ENCODE assay signal across 8 cellular contexts in the genomic region with DNA sequence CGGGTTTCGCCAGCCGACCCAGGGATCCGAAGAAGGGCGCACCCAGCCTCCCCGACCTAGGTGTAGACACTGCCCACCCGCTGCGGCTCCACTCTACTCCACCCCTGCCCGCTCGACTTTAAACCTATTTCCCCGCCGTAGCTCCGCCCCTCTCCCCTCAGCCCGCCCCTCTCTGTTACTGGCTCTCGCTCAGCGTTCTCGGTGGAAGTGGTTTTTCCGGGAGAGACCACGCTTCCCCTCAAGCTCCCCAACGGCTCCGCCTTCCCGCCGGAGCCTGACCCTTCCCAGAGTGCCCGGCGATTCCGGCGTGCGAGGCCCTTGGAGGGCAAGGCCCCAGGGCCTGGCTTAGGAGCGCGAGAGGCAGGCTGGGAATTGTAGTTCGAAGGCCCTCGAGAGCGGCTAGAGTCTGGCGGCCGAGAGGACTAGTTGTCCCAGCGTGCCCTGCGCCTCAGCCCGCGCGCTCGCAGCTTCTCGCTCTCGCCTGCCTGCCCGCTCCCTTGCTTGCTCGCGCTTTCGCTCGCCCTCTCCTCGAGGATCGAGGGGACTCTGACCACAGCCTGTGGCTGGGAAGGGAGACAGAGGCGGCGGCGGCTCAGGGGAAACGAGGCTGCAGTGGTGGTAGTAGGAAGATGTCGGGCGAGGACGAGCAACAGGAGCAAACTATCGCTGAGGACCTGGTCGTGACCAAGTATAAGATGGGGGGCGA. TPM values are rescaled to one million over a fixed set of nuclear protein-coding genes. Genes with fewer than 3 reads are reported as not detected.
DNase-seq lines count a peak whose midpoint lies in the region; ATAC-seq and TF ChIP-seq lines count a peak whose summit lies in the region.

A gene (plus strand): TSS at position 451 of the 706 bp plus-strand sequence. CDS start 179 bp downstream, at position 630.

- no peaks in the 10 kb centered on the region for H3K27me3 ChIP-seq in SU-DHL-6 (ENCODE audit: low read length)
- no peaks in the 10 kb centered on the region for H3K27me3 ChIP-seq in ovary
- no peaks in the 10 kb centered on the region for H3K27me3 ChIP-seq in thyroid gland

- H3K9me2 ChIP-seq in SU-DHL-6 (replicated peaks; ENCODE audit: insufficient read depth, low read length): no peaks in the 10 kb centered on the region

- peak; percentile 90 for TF ChIP-seq POLR2A in GM10847 (IDR thresholded peaks at IDR 0.05; ENCODE audit: extremely low read depth, insufficient read length)
- peak; percentile 82 for TF ChIP-seq POLR2A in ovary (IDR thresholded peaks at IDR 0.05)
- peak; percentile 58 to 97 for TF ChIP-seq POLR2A in thyroid gland (IDR thresholded peaks at IDR 0.05)

- H4K20me1 ChIP-seq in SU-DHL-6 (ENCODE audit: low read depth, low read length): peaks cover 9% of the 10 kb centered on the region; the same call in 1 of the 2 replicates

- peak within 1 kb of the TSS; percentile 72 for H3K27ac ChIP-seq in SU-DHL-6 (ENCODE audit: low read depth, low read length)
- peak within 1 kb of the TSS; percentile 39 to 76 for H3K27ac ChIP-seq in ovary
- peak within 1 kb of the TSS; percentile 66 to 83 (median 76) for H3K27ac ChIP-seq in thyroid gland

- H3K36me3 ChIP-seq in SU-DHL-6 (ENCODE audit: low read length) (peaks cover 22% of the 10 kb centered on the region), ovary (no peaks in the 10 kb centered on the region), thyroid gland (peaks cover 23 to 24% of the 10 kb centered on the region in 2 donors)

- intact Hi-C loops in head of caudate nucleus (cut with DNase I): loop anchor here (1.0 to 10.0 kb wide), 3 partner anchors 12 to 109 kb away; a partner anchor contains a TSS
- intact Hi-C loops in ovary (cut with DNase I): no loop called here
- intact Hi-C loops in thyroid gland (cut with DNase I): loop anchor here (10.0 kb wide), 1 partner anchor 59 kb away; a partner anchor contains a TSS

- H2AFZ ChIP-seq in SU-DHL-6 (ENCODE audit: low read depth, low read length, severe bottlenecking): peak within 1 kb of the TSS; percentile 95

- no peaks in the 10 kb centered on the region for H3K9me3 Mint-ChIP-seq in activated naive CD8-positive, alpha-beta T cell treated with anti-CD3 and anti-CD28 coated beads, Interleukin-2, amount 10 ng/mL, durations not matched to agents 7 days and 5 days

- DNase-seq in NCI-H128 (lab: John Stamatoyannopoulos, UW; ENCODE audit: unreplicated experiment) (peak; percentile 98), head of caudate nucleus (peak; percentile 93 to 99 (median 98)), ovary (peak; percentile 96 to 98 (median 97)), thyroid gland (peak; percentile 98 to 99)
- DNase-seq in activated naive CD8-positive, alpha-beta T cell treated with anti-CD3 and anti-CD28 coated beads, Interleukin-2, amount 10 ng/mL, durations not matched to agents 7 days and 5 days: peak; percentile 97

- H3K4me1 ChIP-seq in ovary (ENCODE audit: insufficient read depth) (peaks cover 4% of the 10 kb centered on the region), thyroid gland (peaks cover 0 to 17% of the 10 kb centered on the region in 2 donors)

- H3K4me3 ChIP-seq in SU-DHL-6 (ENCODE audit: insufficient read depth, low read length, poor library complexity, severe bottlenecking) (peak within 1 kb of the TSS; percentile 86), ovary (peak within 1 kb of the TSS; percentile 94), thyroid gland (replicated peaks in 1 of 3) (peak within 1 kb of the TSS; percentile 70 to 96 (median 90))

- H3K27ac Mint-ChIP-seq in activated naive CD8-positive, alpha-beta T cell treated with anti-CD3 and anti-CD28 coated beads, Interleukin-2, amount 10 ng/mL, durations not matched to agents 7 days and 5 days: peak within 1 kb of the TSS; percentile 95

- H3K4me1 Mint-ChIP-seq in activated naive CD8-positive, alpha-beta T cell treated with anti-CD3 and anti-CD28 coated beads, Interleukin-2, amount 10 ng/mL, durations not matched to agents 7 days and 5 days: peaks cover 46% of the 10 kb centered on the region

- ATAC-seq in HG02678 (IDR thresholded peaks at IDR 0.05; ENCODE audit: unreplicated experiment): peak; percentile 92
- peak; percentile 92 for ATAC-seq in activated naive CD8-positive, alpha-beta T cell treated with anti-CD3 and anti-CD28 coated beads, Interleukin-2, amount 10 ng/mL, durations not matched to agents 7 days and 5 days (ENCODE audit: low read depth)

- peak within 1 kb of the TSS; percentile 100 for H3K9ac ChIP-seq in SU-DHL-6 (ENCODE audit: low read length)

- H3K4me2 ChIP-seq in SU-DHL-6 (ENCODE audit: low read depth, low read length, poor library complexity, severe bottlenecking): peak within 1 kb of the TSS; percentile 84

- H3K27me3 Mint-ChIP-seq in activated naive CD8-positive, alpha-beta T cell treated with anti-CD3 and anti-CD28 coated beads, Interleukin-2, amount 10 ng/mL, durations not matched to agents 7 days and 5 days: no peaks in the 10 kb centered on the region

- H3F3A ChIP-seq in SU-DHL-6 (ENCODE audit: insufficient read depth): peaks cover 18% of the 10 kb centered on the region

- peak; percentile 76 for TF ChIP-seq EP300 in ovary (IDR thresholded peaks at IDR 0.05)

- 0 to 1% (median 0%) methylated on average over 60 of the region's 60 CpGs for WGBS in ovary, 3 donors
- 1% methylated on average over 44 to 56 of the region's 60 CpGs for whole genome bisulfite sequencing in thyroid gland, 2 donors

- H3K79me2 ChIP-seq in SU-DHL-6 (ENCODE audit: insufficient read depth, low read length): peaks cover 40% of the 10 kb centered on the region

- peak within 1 kb of the TSS; percentile 90 for H3K4me3 Mint-ChIP-seq in activated naive CD8-positive, alpha-beta T cell treated with anti-CD3 and anti-CD28 coated beads, Interleukin-2, amount 10 ng/mL, durations not matched to agents 7 days and 5 days

- POLR2A ChIA-PET in activated naive CD8-positive, alpha-beta T cell treated with anti-CD3 and anti-CD28 coated beads, Interleukin-2, amount 10 ng/mL, durations not matched to agents 7 days and 5 days (lab: Charles Lee): interaction anchor here (0.7 to 4.8 kb wide), 39 partner anchors 9 to 374 kb away, joined by 3 to 111 read pairs (median 5); a partner anchor contains a TSS

- H3K36me3 Mint-ChIP-seq in activated naive CD8-positive, alpha-beta T cell treated with anti-CD3 and anti-CD28 coated beads, Interleukin-2, amount 10 ng/mL, durations not matched to agents 7 days and 5 days: peaks cover 33% of the 10 kb centered on the region

- TF ChIP-seq CTCF in SU-DHL-6 (IDR thresholded peaks at IDR 0.05; ENCODE audit: insufficient read depth, low read length, poor library complexity, severe bottlenecking) (no peak), ovary (IDR thresholded peaks at IDR 0.05) (no peak), thyroid gland (IDR thresholded peaks at IDR 0.05) (peak in 1 of 6 experiments; percentile 4)

- H3K9me3 ChIP-seq in SU-DHL-6 (ENCODE audit: insufficient read depth, low read length) (no peaks in the 10 kb centered on the region), ovary (no peaks in the 10 kb centered on the region), thyroid gland (no peaks in the 10 kb centered on the region)

RNA-seq across cellular contexts. Expression of the gene that starts here (rescaled TPM):
- total RNA-seq in activated naive CD8-positive, alpha-beta T cell treated with anti-CD3 and anti-CD28 coated beads, Interleukin-2, amount 10 ng/mL, durations not matched to agents 7 days and 5 days: 100 to 1,000 TPM; 226 to 227 TPM
- total RNA-seq in ovary: 10 to 100 TPM; 65.6 to 86.2 (median 77.0) TPM
- polyA plus RNA-seq in ovary: 100 to 1,000 TPM in 1 of 2 donors, 10 to 100 TPM in 1; 86.5 to 219 TPM
- total RNA-seq in thyroid gland: 100 to 1,000 TPM in 3 of 4 donors, 10 to 100 TPM in 1; 94.0 to 142 (median 122) TPM

Comparison
In these comparisons a context has a peak if more than half of its experiments do, and no peak if none do; other contexts are left out.
1. Peak in every context shown above with its lines: DNase-seq, ATAC-seq, H3K4me3 ChIP-seq and H3K27ac ChIP-seq.
2. intact Hi-C loops: an anchor here in head of caudate nucleus (1.0 to 10.0 kb wide) and thyroid gland (10.0 kb wide); none called in ovary.